ENCODE assay signal across 19 cellular contexts in the genomic region with DNA sequence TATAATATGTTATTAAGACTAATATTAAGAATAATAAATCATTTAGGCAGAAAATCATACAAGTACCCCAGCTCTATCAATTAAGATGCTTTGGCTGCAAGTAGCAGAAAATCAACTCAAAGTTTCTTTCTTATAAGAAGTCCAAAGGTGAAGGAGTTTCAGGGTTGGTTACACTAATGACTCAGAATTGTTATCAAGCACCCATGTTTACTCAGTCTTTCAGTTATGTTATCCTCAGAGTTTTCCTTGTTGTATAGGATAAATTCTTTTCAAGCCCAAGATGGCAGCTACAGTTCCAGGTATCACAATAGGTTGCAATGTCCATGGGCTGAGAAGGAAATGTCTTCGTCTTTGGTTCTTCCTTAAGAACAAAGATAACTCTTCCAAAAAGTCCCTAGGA.
"Had no signal": no experiment of that assay in that cellular context is flagged by ENCODE, and none has a peak within 500 bp of the region (broad histone marks: within the 10 kb centered on the region; RNA-seq: fewer than 3 reads in every experiment).

No MANE protein-coding gene starts in this region.

- H3K36me3 ChIP-seq: heart left ventricle, neutrophil, thoracic aorta, transverse colon had no signal

- H3K4me1 ChIP-seq: transverse colon had no signal

- ATAC-seq: esophagus mucosa; heart left ventricle; left lobe of liver; naive thymus-derived CD8-positive, alpha-beta T cell; sciatic nerve; stimulated activated naive B cell treated with anti-CD40 and anti-IgM and Interleukin-4, amounts not matched to agents 10 μg/mL and 1 μg/mL and 100 μg/mL, for 72 hours; stimulated activated naive CD8-positive, alpha-beta T cell treated with anti-CD3 and anti-CD28 coated beads, Interleukin-15, amount 100 ng/mL, for 72 hours had no signal

- H3K4me3 ChIP-seq: dorsolateral prefrontal cortex, heart left ventricle, thoracic aorta, transverse colon had no signal

- H3K27me3 ChIP-seq: neutrophil, transverse colon had no signal

- H3K9me3 ChIP-seq: heart left ventricle, neutrophil, thoracic aorta, transverse colon had no signal

- H3K27ac ChIP-seq: dorsolateral prefrontal cortex, heart left ventricle, neutrophil, thoracic aorta, transverse colon had no signal

- DNase-seq: cortex of kidney; dorsolateral prefrontal cortex; effector CD8-positive, alpha-beta T cell; heart left ventricle; hypothalamus; kidney glomerular epithelial cell; mammary epithelial cell; naive thymus-derived CD8-positive, alpha-beta T cell; posterior cingulate gyrus; stimulated activated CD4-positive, alpha-beta T cell treated with anti-CD3 and anti-CD28 coated beads, Interleukin-2, amount 100 ng/mL, for 24 hours; stimulated activated CD4-positive, alpha-beta T cell treated with anti-CD3 and anti-CD28 coated beads, Interleukin-4, amount 100 ng/mL, for 4 hours; stimulated activated naive B cell treated with anti-CD40 and anti-IgM and Interleukin-4, amounts not matched to agents 10 μg/mL and 1 μg/mL and 100 μg/mL, for 72 hours; stimulated activated naive CD8-positive, alpha-beta T cell treated with anti-CD3 and anti-CD28 coated beads, Interleukin-15, amount 100 ng/mL, for 72 hours; transverse colon had no signal
